Comparison of ENCODE assay signal across 1 cellular context in genomic region chr3:13934315-13934714, GRCh38.
TF ChIP-seq lines count a peak whose summit lies in the region.

No MANE protein-coding gene starts in this region.

TF ChIP-seq in HepG2, 621 proteins besides CTCF, POLR2A, EP300 and RAD21:
- TF ChIP-seq MIER2 (CRISPR knock-in tag; IDR thresholded peaks at IDR 0.05) (no peak), SIN3A (IDR thresholded peaks at IDR 0.05; ENCODE audit: borderline replicate concordance, low read depth, low read length) (no peak), ZNF704 (CRISPR knock-in tag; IDR thresholded peaks at IDR 0.05; ENCODE audit: borderline replicate concordance) (no peak), ZBTB8A (CRISPR knock-in tag; IDR thresholded peaks at IDR 0.05; ENCODE audit: borderline replicate concordance, low read depth) (no peak), ZNF432 (CRISPR knock-in tag; IDR thresholded peaks at IDR 0.05; ENCODE audit: borderline replicate concordance) (no peak), ZSCAN25 (CRISPR knock-in tag; IDR thresholded peaks at IDR 0.05) (no peak), DBP (CRISPR knock-in tag; IDR thresholded peaks at IDR 0.05; ENCODE audit: not compliant biosample characterization) (no peak), CAMTA2 (CRISPR knock-in tag; IDR thresholded peaks at IDR 0.05; ENCODE audit: borderline replicate concordance) (no peak), NRL (CRISPR knock-in tag; IDR thresholded peaks at IDR 0.05; ENCODE audit: borderline replicate concordance) (no peak)
- TF ChIP-seq, protein P1, sequence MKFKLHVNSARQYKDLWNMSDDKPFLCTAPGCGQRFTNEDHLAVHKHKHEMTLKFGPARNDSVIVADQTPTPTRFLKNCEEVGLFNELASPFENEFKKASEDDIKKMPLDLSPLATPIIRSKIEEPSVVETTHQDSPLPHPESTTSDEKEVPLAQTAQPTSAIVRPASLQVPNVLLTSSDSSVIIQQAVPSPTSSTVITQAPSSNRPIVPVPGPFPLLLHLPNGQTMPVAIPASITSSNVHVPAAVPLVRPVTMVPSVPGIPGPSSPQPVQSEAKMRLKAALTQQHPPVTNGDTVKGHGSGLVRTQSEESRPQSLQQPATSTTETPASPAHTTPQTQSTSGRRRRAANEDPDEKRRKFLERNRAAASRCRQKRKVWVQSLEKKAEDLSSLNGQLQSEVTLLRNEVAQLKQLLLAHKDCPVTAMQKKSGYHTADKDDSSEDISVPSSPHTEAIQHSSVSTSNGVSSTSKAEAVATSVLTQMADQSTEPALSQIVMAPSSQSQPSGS (CRISPR knock-in tag; IDR thresholded peaks at IDR 0.05), result no peak
- TF ChIP-seq, protein P2, sequence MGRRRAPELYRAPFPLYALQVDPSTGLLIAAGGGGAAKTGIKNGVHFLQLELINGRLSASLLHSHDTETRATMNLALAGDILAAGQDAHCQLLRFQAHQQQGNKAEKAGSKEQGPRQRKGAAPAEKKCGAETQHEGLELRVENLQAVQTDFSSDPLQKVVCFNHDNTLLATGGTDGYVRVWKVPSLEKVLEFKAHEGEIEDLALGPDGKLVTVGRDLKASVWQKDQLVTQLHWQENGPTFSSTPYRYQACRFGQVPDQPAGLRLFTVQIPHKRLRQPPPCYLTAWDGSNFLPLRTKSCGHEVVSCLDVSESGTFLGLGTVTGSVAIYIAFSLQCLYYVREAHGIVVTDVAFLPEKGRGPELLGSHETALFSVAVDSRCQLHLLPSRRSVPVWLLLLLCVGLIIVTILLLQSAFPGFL (CRISPR knock-in tag; IDR thresholded peaks at IDR 0.05), result no peak
